8 cellular contexts compared by ENCODE assay signal in genomic region chr3:49171119-49171774, GRCh38. TPM values are rescaled to one million over a fixed set of nuclear protein-coding genes. Genes with fewer than 3 reads are reported as not detected.
DNase-seq lines count a peak whose midpoint lies in the region; ATAC-seq and TF ChIP-seq lines count a peak whose summit lies in the region.

Gene KLHDC8B (plus strand): TSS chr3:49171598. CDS start chr3:49172770, 1,172 bp downstream.

- H3K9me3 Mint-ChIP-seq in activated naive CD8-positive, alpha-beta T cell (ENCODE audit: low read depth): no peaks in the 10 kb centered on the region

- DNase-seq in A172 (ENCODE audit: low spot score) (peak; percentile 52), KG1 (lab: John Stamatoyannopoulos, UW) (peak; percentile 67), SKM-1 (lab: John Stamatoyannopoulos, UW; ENCODE audit: unreplicated experiment) (peak; percentile 24), glomerular visceral epithelial cell (ENCODE audit: extremely low spot score) (peak; percentile 85), omental fat pad (ENCODE audit: low spot score) (peak; percentile 78), superior temporal gyrus (ENCODE audit: extremely low spot score) (peak; percentile 71)

- H3K27ac Mint-ChIP-seq in activated naive CD8-positive, alpha-beta T cell: peak within 1 kb of the TSS; percentile 84

- ATAC-seq in GM18511 (IDR thresholded peaks at IDR 0.05; ENCODE audit: unreplicated experiment) (peak; percentile 77), omental fat pad (ENCODE audit: low FRiP score) (peak; percentile 91)

- TF ChIP-seq CTCF in omental fat pad (IDR thresholded peaks at IDR 0.05): peak in 1 of 3 donors; percentile 81

- no peaks in the 10 kb centered on the region for H3K36me3 Mint-ChIP-seq in activated naive CD8-positive, alpha-beta T cell

- H3K4me3 Mint-ChIP-seq in activated naive CD8-positive, alpha-beta T cell: peak within 1 kb of the TSS; percentile 89

- no peaks in the 10 kb centered on the region for H3K27me3 Mint-ChIP-seq in activated naive CD8-positive, alpha-beta T cell

- peaks cover 20% of the 10 kb centered on the region for H3K4me1 Mint-ChIP-seq in activated naive CD8-positive, alpha-beta T cell (ENCODE audit: low read depth)

RNA-seq across cellular contexts. Expression of gene KLHDC8B, which starts in this region (rescaled TPM):
- total RNA-seq in A172 (2014; rRNA removed; shearing (Covaris generic)): 9.0 and 16.0 TPM in 2 replicates
- 100 to 1,000 TPM in 1 of 4 donors, 10 to 100 TPM in 3; 55.0 to 123 (median 65.5) TPM for total RNA-seq in omental fat pad

Comparison
In these comparisons a context has a peak if more than half of its experiments do, and no peak if none do; other contexts are left out.
1. Peak in every context shown above with its lines: DNase-seq and ATAC-seq.
2. DNase-seq: peak in every context shown above with its lines; median percentile 85 in glomerular visceral epithelial cell; 78 in omental fat pad; 71 in superior temporal gyrus; 67 in KG1; 52 in A172; 24 in SKM-1.